In genomic region chr12:64679487-64679983, GRCh38 we compare ENCODE assay signal across 8 cellular contexts.
DNase-seq lines count a peak whose midpoint lies in the region; ATAC-seq, FAIRE-seq and TF ChIP-seq lines count a peak whose summit lies in the region.

No MANE protein-coding gene starts in this region.

- peak in 1 of 3 donors; percentile 58 for DNase-seq in right lobe of liver
- DNase-seq in HepG2 (ENCODE audit: low spot score): no peak
- peak; percentile 27 for DNase-seq in NCI-H2171 (lab: John Stamatoyannopoulos, UW)
- peak; percentile 58 for DNase-seq in activated CD8-positive, alpha-beta memory T cell treated with anti-CD3 and anti-CD28 coated beads, Interleukin-2, amount 50 U/mL, for 4 hours
- peak; percentile 82 for DNase-seq in epithelial cell of prostate (ENCODE audit: low read depth, low spot score)
- DNase-seq in occipital lobe (lab: John Stamatoyannopoulos, UW): peak; percentile 10
- no peak for DNase-seq in NCI-H82 treated with DMSO at 0.1 percent for 48 hours (lab: John Stamatoyannopoulos, UW; ENCODE audit: unreplicated experiment)

- no peak for TF ChIP-seq RAD21 in HepG2 (CRISPR knock-in tag; IDR thresholded peaks at IDR 0.05)

- no peak for TF ChIP-seq CTCF in right lobe of liver (IDR thresholded peaks at IDR 0.05)
- no peak for TF ChIP-seq CTCF in HepG2 (CRISPR knock-in tag; IDR thresholded peaks at IDR 0.05)

- no peak overlapping the region for H3K9ac ChIP-seq in HepG2 (ENCODE audit: insufficient read depth, low read depth, low read length)

- H3K4me3 ChIP-seq in right lobe of liver: no peak overlapping the region
- H3K4me3 ChIP-seq in HepG2 (replicated peaks in 1 of 3; ENCODE audit: insufficient read depth in 1 of 3, low read depth in 2 of 3, low read length in 3 of 3): no peak overlapping the region

- BruUV-seq in HepG2 (replicated peaks; lab: Mats Ljungman, UMichigan): no TSS peak

- FAIRE-seq in HepG2 (lab: Jason Lieb, UNC): no peak

- H4K20me1 ChIP-seq in HepG2 (ENCODE audit: insufficient read depth, low read length): peaks cover 3% of the 10 kb centered on the region; the same call in 1 of the 2 replicates

- in situ Hi-C loops in HepG2 (cut with HindIII; ENCODE audit: extremely low pct_ligation_motif_present, low pct_unique_long_range_greater_than_20kb): no loop called here

- intact Hi-C loops in right lobe of liver (cut with DNase I) (no loop called here), HepG2 (cut with micrococcal nuclease; ENCODE audit: unreplicated experiment) (no loop called here)

- 36% methylated on average over 8 of the region's 8 CpGs for WGBS in right lobe of liver (ENCODE audit: insufficient coverage, low coverage, low lambda C conversion rate, missing lambda C conversion rate)
- WGBS in HepG2 (ENCODE audit: low lambda C conversion rate): 99% methylated on average over 8 of the region's 8 CpGs

- TF ChIP-seq POLR2A in right lobe of liver (IDR thresholded peaks at IDR 0.05): no peak
- TF ChIP-seq POLR2A in HepG2 (IDR thresholded peaks at IDR 0.05; ENCODE audit: insufficient read depth in 1 of 2, low read depth in 2 of 2, low read length in 2 of 2): no peak

- ATAC-seq in right lobe of liver (peak in 3 of 4 donors; percentile 48 to 58 (median 55)), HepG2 (no peak), GM19467 (IDR thresholded peaks at IDR 0.05; ENCODE audit: unreplicated experiment) (no peak)

- CTCF ChIA-PET in HepG2 (lab: Yijun Ruan, JAX; ENCODE audit: low intra/inter-chr PET ratio, low total read pairs): no interaction called here

- H3K4me2 ChIP-seq in HepG2 (ENCODE audit: low read depth, low read length): no peak overlapping the region

- H3K27me3 ChIP-seq in right lobe of liver: no peaks in the 10 kb centered on the region
- no peaks in the 10 kb centered on the region for H3K27me3 ChIP-seq in HepG2 (ENCODE audit: control insufficient read depth in 1 of 2, insufficient read depth in 2 of 2, low read length in 2 of 2)

- TF ChIP-seq EP300 in HepG2 (IDR thresholded peaks at IDR 0.05; ENCODE audit: low read depth in 2 of 2, low read length in 2 of 2): no peak
- no peak for TF ChIP-seq EP300 in HepG2 (CRISPR knock-in tag; IDR thresholded peaks at IDR 0.05; ENCODE audit: borderline replicate concordance)

- H3K4me1 ChIP-seq in right lobe of liver (peaks cover 0 to 2% (median 0%) of the 10 kb centered on the region in 4 donors), HepG2 (ENCODE audit: insufficient read depth, low read length) (peaks cover 64% of the 10 kb centered on the region)

- H3K9me3 ChIP-seq in right lobe of liver: no peaks in the 10 kb centered on the region
- no peaks in the 10 kb centered on the region for H3K9me3 ChIP-seq in HepG2 (ENCODE audit: low read length)

- POLR2A ChIA-PET in HepG2 (lab: Yijun Ruan, JAX): no interaction called here

- H3K36me3 ChIP-seq in right lobe of liver (no peaks in the 10 kb centered on the region), HepG2 (replicated peaks in 1 of 2; ENCODE audit: control insufficient read depth in 1 of 2, insufficient read depth in 2 of 2, low read length in 2 of 2) (no peaks in the 10 kb centered on the region)

- no peak overlapping the region for H2AFZ ChIP-seq in HepG2 (ENCODE audit: low read length)

- peak overlapping the region in 1 of 3 donors; percentile 34 for H3K27ac ChIP-seq in right lobe of liver
- no peak overlapping the region for H3K27ac ChIP-seq in HepG2 (ENCODE audit: extremely low read length, insufficient read depth, low read length)
- peak overlapping the region; percentile 98 for H3K27ac ChIP-seq in epithelial cell of prostate

- H3K79me2 ChIP-seq in HepG2 (ENCODE audit: insufficient read depth, low read length): peaks cover 23% of the 10 kb centered on the region

TF ChIP-seq in HepG2, 621 proteins besides CTCF, POLR2A, EP300 and RAD21 (continues in another document):
- TF ChIP-seq SP4 (CRISPR knock-in tag; IDR thresholded peaks at IDR 0.05): no peak
- no peak for TF ChIP-seq FOSL2 (CRISPR knock-in tag; IDR thresholded peaks at IDR 0.05)
- no peak for TF ChIP-seq ZNF577 (CRISPR knock-in tag; IDR thresholded peaks at IDR 0.05; ENCODE audit: borderline replicate concordance, low read depth)
- TF ChIP-seq KLF16 (CRISPR knock-in tag; IDR thresholded peaks at IDR 0.05): no peak
- TF ChIP-seq ZFP37 (CRISPR knock-in tag; IDR thresholded peaks at IDR 0.05; ENCODE audit: borderline replicate concordance): no peak
- TF ChIP-seq SETDB1 (CRISPR knock-in tag; IDR thresholded peaks at IDR 0.05; ENCODE audit: borderline replicate concordance): no peak
- TF ChIP-seq ZBTB34 (CRISPR knock-in tag; IDR thresholded peaks at IDR 0.05): no peak
- no peak for TF ChIP-seq TMF1 (CRISPR knock-in tag; IDR thresholded peaks at IDR 0.05; ENCODE audit: low read depth)
- TF ChIP-seq ZNF280B (CRISPR knock-in tag; IDR thresholded peaks at IDR 0.05; ENCODE audit: borderline replicate concordance): no peak
- TF ChIP-seq ZNF484 (CRISPR knock-in tag; IDR thresholded peaks at IDR 0.05; ENCODE audit: borderline replicate concordance, low read depth): no peak
- no peak for TF ChIP-seq FOXO4 (CRISPR knock-in tag; conservative IDR thresholded peaks at IDR 0.05)
- TF ChIP-seq ZSCAN5A (CRISPR knock-in tag; IDR thresholded peaks at IDR 0.05; ENCODE audit: borderline replicate concordance): no peak

Comparison
In these comparisons a context has a peak if more than half of its experiments do, and no peak if none do; other contexts are left out.
1. ATAC-seq: peak in right lobe of liver (3 of 4); none in HepG2 (single experiment) and GM19467 (single experiment).
2. DNase-seq: peak in NCI-H2171 (single experiment), activated CD8-positive, alpha-beta memory T cell treated with anti-CD3 and anti-CD28 coated beads, Interleukin-2, amount 50 U/mL, for 4 hours (single experiment), epithelial cell of prostate (single experiment) and occipital lobe (single experiment); none in HepG2 (single experiment) and NCI-H82 treated with DMSO at 0.1 percent for 48 hours (single experiment).